In genomic region chr16:67158637-67159600, GRCh38 we compare ENCODE assay signal across 8 cellular contexts. TPM values are rescaled to one million over a fixed set of nuclear protein-coding genes. Genes with fewer than 3 reads are reported as not detected.
A peak's percentile ranks its signal among the peaks of the same experiment; 100 is the strongest.
DNase-seq lines count a peak whose midpoint lies in the region; ATAC-seq, FAIRE-seq and TF ChIP-seq lines count a peak whose summit lies in the region.

No MANE protein-coding gene starts in this region.

- no peaks in the 10 kb centered on the region for H3F3A ChIP-seq in OCI-LY1 (ENCODE audit: insufficient read depth, low read length)

- peak overlapping the region; percentile 92 for H3K27ac Mint-ChIP-seq in activated T-helper 17 cell treated with anti-CD3 and anti-CD28 coated beads, Interleukin-2, amount 50 U/mL, for 72 hours

- peaks cover 70% of the 10 kb centered on the region for H3K36me3 Mint-ChIP-seq in activated T-helper 17 cell treated with anti-CD3 and anti-CD28 coated beads, Interleukin-2, amount 50 U/mL, for 72 hours (ENCODE audit: low read depth)

- H3K27me3 Mint-ChIP-seq in activated T-helper 17 cell treated with anti-CD3 and anti-CD28 coated beads, Interleukin-2, amount 50 U/mL, for 72 hours: peaks cover 3% of the 10 kb centered on the region

- 7 to 9% methylated on average over 33 to 34 of the region's 34 CpGs for WGBS in heart right ventricle, 2 donors
- 2 to 5% (median 3%) methylated on average over 30 to 34 of the region's 34 CpGs for WGBS in small intestine, 3 donors

- H3K4me3 ChIP-seq in OCI-LY1 (ENCODE audit: low read depth, low read length, poor library complexity, severe bottlenecking) (peak overlapping the region; percentile 76), heart right ventricle (peak overlapping the region; percentile 81 to 99 (median 91)), small intestine (ENCODE audit: low read depth in 1 of 2, low read length in 2 of 2) (peak overlapping the region; percentile 92 to 94)

- no peaks in the 10 kb centered on the region for H3K9me3 Mint-ChIP-seq in activated T-helper 17 cell treated with anti-CD3 and anti-CD28 coated beads, Interleukin-2, amount 50 U/mL, for 72 hours

- ATAC-seq in GM18517 (IDR thresholded peaks at IDR 0.05; ENCODE audit: unreplicated experiment): peak; percentile 40
- peak; percentile 33 for ATAC-seq in HG02588 (IDR thresholded peaks at IDR 0.05; ENCODE audit: unreplicated experiment)
- ATAC-seq in activated T-helper 17 cell treated with anti-CD3 and anti-CD28 coated beads, Interleukin-2, amount 50 U/mL, for 72 hours (replicated peaks): peak; percentile 63
- peak in 2 of 8 donors; percentile 2 to 4 for ATAC-seq in heart right ventricle

- H2AFZ ChIP-seq in OCI-LY1 (ENCODE audit: low read length): no peak overlapping the region

- FAIRE-seq in small intestine (lab: Jason Lieb, UNC): no peak

- H3K36me3 ChIP-seq in OCI-LY1 (ENCODE audit: insufficient read depth, low read length): no peaks in the 10 kb centered on the region
- H3K36me3 ChIP-seq in heart right ventricle: peaks cover 0 to 6% (median 0%) of the 10 kb centered on the region in 9 donors
- no peaks in the 10 kb centered on the region for H3K36me3 ChIP-seq in small intestine (ENCODE audit: control insufficient read depth in 2 of 2, insufficient read depth in 2 of 2, low read length in 2 of 2)

- H4K20me1 ChIP-seq in OCI-LY1 (ENCODE audit: insufficient read depth, low read length): no peaks in the 10 kb centered on the region

- H3K4me3 Mint-ChIP-seq in activated T-helper 17 cell treated with anti-CD3 and anti-CD28 coated beads, Interleukin-2, amount 50 U/mL, for 72 hours: peak overlapping the region; percentile 94

- H3K27ac ChIP-seq in OCI-LY1 (ENCODE audit: low read depth, low read length, poor library complexity, severe bottlenecking) (no peak overlapping the region), heart right ventricle (peak overlapping the region in 9 of 10 donors; percentile 66 to 95 (median 86)), small intestine (ENCODE audit: low read depth in 1 of 2, low read length in 1 of 2) (peak overlapping the region; percentile 81 to 96)

- H3K79me2 ChIP-seq in OCI-LY1 (ENCODE audit: insufficient read depth, low read length): no peaks in the 10 kb centered on the region

- DNase-seq in heart right ventricle (no peak), small intestine (peak; percentile 54), D341Med (ENCODE audit: low spot score) (no peak), NCI-H2107 (lab: John Stamatoyannopoulos, UW) (no peak)

- peaks cover 29% of the 10 kb centered on the region for H3K4me1 Mint-ChIP-seq in activated T-helper 17 cell treated with anti-CD3 and anti-CD28 coated beads, Interleukin-2, amount 50 U/mL, for 72 hours

- H3K27me3 ChIP-seq in OCI-LY1 (ENCODE audit: insufficient read depth, low read length) (no peaks in the 10 kb centered on the region; the same call in 1 of the 2 replicates), heart right ventricle (peaks cover 0 to 29% (median 15%) of the 10 kb centered on the region in 7 donors), small intestine (ENCODE audit: control insufficient read depth in 2 of 2, insufficient read depth in 2 of 2, low read length in 2 of 2) (no peaks in the 10 kb centered on the region)

- H3K4me2 ChIP-seq in OCI-LY1 (ENCODE audit: low read length): peak overlapping the region; percentile 53

- intact Hi-C loops in heart right ventricle (cut with DNase I): loop anchor here in 4 of 10 donors (5.0 to 10.0 kb wide), 3 partner anchors 144 to 182 kb away; no protein-coding TSS in a partner anchor

- H3K9me3 ChIP-seq in OCI-LY1 (ENCODE audit: low read length) (no peaks in the 10 kb centered on the region), heart right ventricle (no peaks in the 10 kb centered on the region), small intestine (ENCODE audit: control insufficient read depth, low read depth) (no peaks in the 10 kb centered on the region)

- TF ChIP-seq CTCF in OCI-LY1 (IDR thresholded peaks at IDR 0.05; ENCODE audit: low read length) (no peak), heart right ventricle (IDR thresholded peaks at IDR 0.05) (no peak)

- peaks cover 30% of the 10 kb centered on the region for H3K4me1 ChIP-seq in OCI-LY1 (ENCODE audit: insufficient read depth, low read length, severe bottlenecking)
- peaks cover 28 to 63% (median 55%) of the 10 kb centered on the region in 9 donors for H3K4me1 ChIP-seq in heart right ventricle
- peaks cover 4 to 10% of the 10 kb centered on the region in 2 donors for H3K4me1 ChIP-seq in small intestine (ENCODE audit: control insufficient read depth in 2 of 2, insufficient read depth in 1 of 2, low read depth in 1 of 2, low read length in 1 of 2)

- no peaks in the 10 kb centered on the region for H3K9me2 ChIP-seq in OCI-LY1 (ENCODE audit: low read depth, low read length)

- peak overlapping the region; percentile 67 for H3K9ac ChIP-seq in OCI-LY1 (ENCODE audit: low read length)

RNA-seq across cellular contexts. Expression of gene TRADD, which starts 0.8 kb away (rescaled TPM):
- 10 to 100 TPM; 36.3 to 65.9 TPM for total RNA-seq in activated T-helper 17 cell treated with anti-CD3 and anti-CD28 coated beads, Interleukin-2, amount 50 U/mL, for 72 hours
- 10 to 100 TPM in 1 of 10 donors, 1 to 10 TPM in 9; 4.8 to 12.4 (median 5.7) TPM for total RNA-seq in heart right ventricle
- 10 to 100 TPM in 1 of 2 donors, 1 to 10 TPM in 1; 9.7 to 17.9 TPM for polyA plus RNA-seq in heart right ventricle
- 10 to 100 TPM; 18.8 to 37.8 (median 28.4) TPM for polyA plus RNA-seq in small intestine

RNA-seq across cellular contexts. Expression of gene FBXL8, which starts 0.8 kb away (rescaled TPM):
- total RNA-seq in activated T-helper 17 cell treated with anti-CD3 and anti-CD28 coated beads, Interleukin-2, amount 50 U/mL, for 72 hours: 100 to 1,000 TPM in 1 of 2 donors, 10 to 100 TPM in 1; 33.1 to 108 TPM
- total RNA-seq in heart right ventricle: 10 to 100 TPM in 1 of 10 donors, 1 to 10 TPM in 9; 3.9 to 10.5 (median 5.0) TPM
- polyA plus RNA-seq in heart right ventricle: 10 to 100 TPM in 1 of 2 donors, 1 to 10 TPM in 1; 8.6 to 17.3 TPM
- 10 to 100 TPM in 1 of 3 donors, 1 to 10 TPM in 2; 5.8 to 13.1 (median 7.6) TPM for polyA plus RNA-seq in small intestine

RNA-seq across cellular contexts. Expression of gene HSF4, which starts 5.6 kb away (rescaled TPM):
- total RNA-seq in activated T-helper 17 cell treated with anti-CD3 and anti-CD28 coated beads, Interleukin-2, amount 50 U/mL, for 72 hours: 100 to 1,000 TPM in 1 of 2 donors, 10 to 100 TPM in 1; 71.3 to 325 TPM
- 10 to 100 TPM; 32.9 to 71.3 (median 38.6) TPM for total RNA-seq in heart right ventricle
- polyA plus RNA-seq in heart right ventricle: 100 to 1,000 TPM in 1 of 2 donors, 1 to 10 TPM in 1; 9.1 to 199 TPM
- polyA plus RNA-seq in small intestine: 10 to 100 TPM in 1 of 3 donors, 1 to 10 TPM in 2; 4.6 to 15.1 (median 6.3) TPM

RNA-seq across cellular contexts. Expression of gene B3GNT9, which starts 8.1 kb away (rescaled TPM):
- 10 to 100 TPM in 1 of 2 donors, 1 to 10 TPM in 1; 8.3 to 12.3 TPM for total RNA-seq in activated T-helper 17 cell treated with anti-CD3 and anti-CD28 coated beads, Interleukin-2, amount 50 U/mL, for 72 hours
- 10 to 100 TPM in 4 of 10 donors, 1 to 10 TPM in 6; 7.4 to 17.6 (median 9.6) TPM for total RNA-seq in heart right ventricle
- polyA plus RNA-seq in heart right ventricle: 10 to 100 TPM in 1 of 2 donors, 1 to 10 TPM in 1; 5.4 to 19.1 TPM
- polyA plus RNA-seq in small intestine: 1 to 10 TPM in 2 of 3 donors, under 1 TPM in 1; 0.89 to 4.9 (median 1.6) TPM

RNA-seq across cellular contexts. Expression of gene NOL3, which starts 11.4 kb away (rescaled TPM):
- 100 to 1,000 TPM in 1 of 2 donors, 10 to 100 TPM in 1; 30.0 to 194 TPM for total RNA-seq in activated T-helper 17 cell treated with anti-CD3 and anti-CD28 coated beads, Interleukin-2, amount 50 U/mL, for 72 hours
- 10 to 100 TPM; 71.8 to 92.2 (median 79.9) TPM for total RNA-seq in heart right ventricle
- polyA plus RNA-seq in heart right ventricle: 100 to 1,000 TPM; 115 to 132 TPM
- polyA plus RNA-seq in small intestine: 10 to 100 TPM in 2 of 3 donors, 1 to 10 TPM in 1; 8.7 to 17.1 (median 10.3) TPM
